ENCODE assay signal across 1 cellular context in the genomic region with DNA sequence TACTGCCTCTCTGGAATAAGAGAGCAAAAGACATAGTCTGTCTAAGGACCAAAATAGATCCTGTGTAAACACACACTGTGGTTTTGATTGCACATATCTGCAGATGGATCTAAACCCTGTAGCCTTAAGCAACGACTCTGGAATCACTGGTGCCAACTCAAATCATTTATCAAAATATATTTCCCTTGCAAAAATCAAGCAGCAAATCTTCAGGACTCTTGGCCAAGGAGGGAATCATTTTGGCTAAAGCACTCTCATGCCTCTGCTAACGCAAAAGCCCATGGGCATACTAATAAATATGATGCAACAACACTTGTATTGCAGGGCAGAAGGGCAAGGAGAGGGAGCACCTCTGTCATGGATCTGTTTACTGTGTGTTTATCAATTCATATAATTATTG.
TF ChIP-seq lines count a peak whose summit lies in the region.

No MANE protein-coding gene starts in this region.

TF ChIP-seq in SK-N-SH, 30 proteins besides CTCF, POLR2A, EP300 and RAD21 (continued from another document):
- TF ChIP-seq, protein P1, sequence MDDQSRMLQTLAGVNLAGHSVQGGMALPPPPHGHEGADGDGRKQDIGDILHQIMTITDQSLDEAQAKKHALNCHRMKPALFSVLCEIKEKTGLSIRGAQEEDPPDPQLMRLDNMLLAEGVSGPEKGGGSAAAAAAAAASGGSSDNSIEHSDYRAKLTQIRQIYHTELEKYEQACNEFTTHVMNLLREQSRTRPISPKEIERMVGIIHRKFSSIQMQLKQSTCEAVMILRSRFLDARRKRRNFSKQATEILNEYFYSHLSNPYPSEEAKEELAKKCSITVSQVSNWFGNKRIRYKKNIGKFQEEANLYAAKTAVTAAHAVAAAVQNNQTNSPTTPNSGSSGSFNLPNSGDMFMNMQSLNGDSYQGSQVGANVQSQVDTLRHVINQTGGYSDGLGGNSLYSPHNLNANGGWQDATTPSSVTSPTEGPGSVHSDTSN (IDR thresholded peaks at IDR 0.05): peak; percentile 87
- TF ChIP-seq, protein P2, sequence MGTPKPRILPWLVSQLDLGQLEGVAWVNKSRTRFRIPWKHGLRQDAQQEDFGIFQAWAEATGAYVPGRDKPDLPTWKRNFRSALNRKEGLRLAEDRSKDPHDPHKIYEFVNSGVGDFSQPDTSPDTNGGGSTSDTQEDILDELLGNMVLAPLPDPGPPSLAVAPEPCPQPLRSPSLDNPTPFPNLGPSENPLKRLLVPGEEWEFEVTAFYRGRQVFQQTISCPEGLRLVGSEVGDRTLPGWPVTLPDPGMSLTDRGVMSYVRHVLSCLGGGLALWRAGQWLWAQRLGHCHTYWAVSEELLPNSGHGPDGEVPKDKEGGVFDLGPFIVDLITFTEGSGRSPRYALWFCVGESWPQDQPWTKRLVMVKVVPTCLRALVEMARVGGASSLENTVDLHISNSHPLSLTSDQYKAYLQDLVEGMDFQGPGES (IDR thresholded peaks at IDR 0.05; ENCODE audit: low read depth, low read length): no peak
- TF ChIP-seq, protein P3, sequence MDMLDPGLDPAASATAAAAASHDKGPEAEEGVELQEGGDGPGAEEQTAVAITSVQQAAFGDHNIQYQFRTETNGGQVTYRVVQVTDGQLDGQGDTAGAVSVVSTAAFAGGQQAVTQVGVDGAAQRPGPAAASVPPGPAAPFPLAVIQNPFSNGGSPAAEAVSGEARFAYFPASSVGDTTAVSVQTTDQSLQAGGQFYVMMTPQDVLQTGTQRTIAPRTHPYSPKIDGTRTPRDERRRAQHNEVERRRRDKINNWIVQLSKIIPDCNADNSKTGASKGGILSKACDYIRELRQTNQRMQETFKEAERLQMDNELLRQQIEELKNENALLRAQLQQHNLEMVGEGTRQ (IDR thresholded peaks at IDR 0.05; ENCODE audit: borderline replicate concordance, low read depth, low read length): no peak
- TF ChIP-seq EZH2phosphoT487 (IDR thresholded peaks at IDR 0.05; ENCODE audit: borderline replicate concordance, low read depth) (no peak), MEF2A (IDR thresholded peaks at IDR 0.05; ENCODE audit: borderline replicate concordance, low read depth) (peak; percentile 87), SMC3 (IDR thresholded peaks at IDR 0.05; ENCODE audit: low read depth, low read length) (0 out of 2 replicates have a peak, but pooled peaks have one; percentile 8), YY1 (IDR thresholded peaks at IDR 0.05; ENCODE audit: low read depth) (no peak), TEAD4 (IDR thresholded peaks at IDR 0.05; ENCODE audit: borderline replicate concordance, insufficient read depth) (peak; percentile 52; the same call in 1 of the 2 replicates), GATA2 (CRISPR knock-in tag; IDR thresholded peaks at IDR 0.05) (peak; percentile 97), TCF12 (IDR thresholded peaks at IDR 0.05) (peak; percentile 95), FOSL2 (IDR thresholded peaks at IDR 0.05; ENCODE audit: borderline replicate concordance, low read depth) (no peak), NFIC (IDR thresholded peaks at IDR 0.05; ENCODE audit: borderline replicate concordance) (peak; percentile 75), TAF1 (IDR thresholded peaks at IDR 0.05; ENCODE audit: borderline replicate concordance, low read depth, low read length) (no peak), ZBTB33 (IDR thresholded peaks at IDR 0.05; ENCODE audit: borderline replicate concordance, low read depth) (no peak), RXRA (IDR thresholded peaks at IDR 0.05; ENCODE audit: borderline replicate concordance, low read depth) (peak; percentile 14; the same call in 1 of the 2 replicates), JUND (IDR thresholded peaks at IDR 0.05) (peak; percentile 67), RFX5 (IDR thresholded peaks at IDR 0.05; ENCODE audit: low read length) (no peak), MXI1 (IDR thresholded peaks at IDR 0.05; ENCODE audit: low read depth, low read length) (no peak; the same call in 1 of the 2 replicates), SIN3A (IDR thresholded peaks at IDR 0.05; ENCODE audit: borderline replicate concordance, low read depth, low read length) (no peak), POLR2AphosphoS5 (IDR thresholded peaks at IDR 0.05; ENCODE audit: low read depth, low read length) (peak; percentile 74), FOXM1 (IDR thresholded peaks at IDR 0.05; ENCODE audit: low read depth) (no peak)
- TF ChIP-seq, protein P4, sequence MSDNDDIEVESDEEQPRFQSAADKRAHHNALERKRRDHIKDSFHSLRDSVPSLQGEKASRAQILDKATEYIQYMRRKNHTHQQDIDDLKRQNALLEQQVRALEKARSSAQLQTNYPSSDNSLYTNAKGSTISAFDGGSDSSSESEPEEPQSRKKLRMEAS (IDR thresholded peaks at IDR 0.05; ENCODE audit: low read depth): no peak
- TF ChIP-seq, protein P5, sequence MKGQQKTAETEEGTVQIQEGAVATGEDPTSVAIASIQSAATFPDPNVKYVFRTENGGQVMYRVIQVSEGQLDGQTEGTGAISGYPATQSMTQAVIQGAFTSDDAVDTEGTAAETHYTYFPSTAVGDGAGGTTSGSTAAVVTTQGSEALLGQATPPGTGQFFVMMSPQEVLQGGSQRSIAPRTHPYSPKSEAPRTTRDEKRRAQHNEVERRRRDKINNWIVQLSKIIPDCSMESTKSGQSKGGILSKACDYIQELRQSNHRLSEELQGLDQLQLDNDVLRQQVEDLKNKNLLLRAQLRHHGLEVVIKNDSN (IDR thresholded peaks at IDR 0.05; ENCODE audit: borderline replicate concordance, low read depth): no peak
TF ChIP-seq in SK-N-SH: peak in this region for 13.
